9 cellular contexts compared by ENCODE assay signal in the genomic region with DNA sequence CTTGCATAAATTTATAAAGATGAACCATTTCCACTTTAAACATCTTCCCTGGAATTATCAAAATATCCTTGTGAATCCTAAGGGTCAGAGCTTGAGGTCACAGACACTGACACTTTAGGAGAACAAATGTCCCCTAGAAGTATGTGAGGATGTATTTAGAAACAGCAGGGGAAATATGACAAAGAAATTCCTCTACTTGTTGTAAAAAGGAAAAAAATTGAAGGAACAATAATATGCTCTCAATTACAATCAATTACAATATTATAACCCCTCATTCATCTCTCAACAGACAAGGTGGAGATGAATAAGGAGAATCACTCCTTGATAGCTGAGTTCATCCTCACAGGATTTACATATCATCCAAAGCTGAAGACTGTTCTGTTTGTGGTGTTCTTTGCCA. TPM values are rescaled to one million over a fixed set of nuclear protein-coding genes. Genes with fewer than 3 reads are reported as not detected.
"Had no signal": no experiment of that assay in that cellular context is flagged by ENCODE, and none has a peak within 500 bp of the region (broad histone marks: within the 10 kb centered on the region; RNA-seq: fewer than 3 reads in every experiment).

A gene with protein sequence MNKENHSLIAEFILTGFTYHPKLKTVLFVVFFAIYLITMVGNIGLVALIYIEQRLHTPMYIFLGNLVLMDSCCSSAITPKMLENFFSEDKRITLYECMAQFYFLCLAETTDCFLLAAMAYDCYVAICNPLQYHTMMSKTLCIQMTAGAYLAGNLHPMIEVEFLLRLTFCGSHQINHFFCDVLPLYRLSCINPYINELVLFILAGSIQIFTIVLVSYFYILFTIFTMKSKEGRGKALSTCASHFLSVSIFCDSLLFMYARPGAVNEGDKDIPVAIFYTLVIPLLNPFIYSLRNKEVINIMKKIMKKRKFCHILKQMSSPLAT (plus strand): TSS at position 301 of the 400 bp plus-strand sequence. CDS start 0 bp downstream, at position 301.

- FAIRE-seq: G401.6, GM12878, GM12891, GM12892, GM18507, GM19239 had no signal

- ATAC-seq: GM12878 had no signal

- H3K4me3 ChIP-seq: GM12878 had no signal

- DNase-seq: GDM1, GF-D8 had no signal

RNA-seq across cellular contexts. Expression of the gene that starts here (rescaled TPM):
- total RNA-seq: G401, GM12878 had no signal
